Comparison of ENCODE assay signal across 1 cellular context in the genomic region with DNA sequence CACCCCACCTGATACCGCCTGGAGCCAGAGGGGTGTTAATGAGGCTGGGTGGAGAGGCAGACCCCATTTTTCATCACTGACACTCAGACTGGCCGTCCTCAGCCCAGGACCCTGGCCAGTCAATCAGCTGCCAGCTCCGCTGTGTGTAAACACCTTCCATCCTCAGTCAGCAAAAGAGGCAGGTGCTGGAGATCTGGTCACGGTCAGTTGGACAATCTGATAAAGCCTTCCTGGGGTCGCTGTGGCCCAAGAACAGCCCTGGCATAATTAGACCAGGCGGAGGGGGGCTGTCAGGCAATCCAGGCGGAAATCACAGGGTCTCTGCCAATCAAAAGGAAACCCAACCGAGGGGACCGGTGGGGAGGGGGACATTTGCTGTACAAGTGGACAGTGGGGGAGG.
TF ChIP-seq lines count a peak whose summit lies in the region.

No MANE protein-coding gene starts in this region.

TF ChIP-seq in WTC11, 78 proteins besides CTCF, POLR2A, EP300 and RAD21 (continued from another document):
- TF ChIP-seq, protein P1, sequence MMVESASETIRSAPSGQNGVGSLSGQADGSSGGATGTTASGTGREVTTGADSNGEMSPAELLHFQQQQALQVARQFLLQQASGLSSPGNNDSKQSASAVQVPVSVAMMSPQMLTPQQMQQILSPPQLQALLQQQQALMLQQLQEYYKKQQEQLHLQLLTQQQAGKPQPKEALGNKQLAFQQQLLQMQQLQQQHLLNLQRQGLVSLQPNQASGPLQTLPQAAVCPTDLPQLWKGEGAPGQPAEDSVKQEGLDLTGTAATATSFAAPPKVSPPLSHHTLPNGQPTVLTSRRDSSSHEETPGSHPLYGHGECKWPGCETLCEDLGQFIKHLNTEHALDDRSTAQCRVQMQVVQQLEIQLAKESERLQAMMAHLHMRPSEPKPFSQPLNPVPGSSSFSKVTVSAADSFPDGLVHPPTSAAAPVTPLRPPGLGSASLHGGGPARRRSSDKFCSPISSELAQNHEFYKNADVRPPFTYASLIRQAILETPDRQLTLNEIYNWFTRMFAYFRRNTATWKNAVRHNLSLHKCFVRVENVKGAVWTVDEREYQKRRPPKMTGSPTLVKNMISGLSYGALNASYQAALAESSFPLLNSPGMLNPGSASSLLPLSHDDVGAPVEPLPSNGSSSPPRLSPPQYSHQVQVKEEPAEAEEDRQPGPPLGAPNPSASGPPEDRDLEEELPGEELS (CRISPR knock-in tag; IDR thresholded peaks at IDR 0.05): no peak
- TF ChIP-seq TP53 (CRISPR knock-in tag; IDR thresholded peaks at IDR 0.05) (no peak), RELA (CRISPR knock-in tag; IDR thresholded peaks at IDR 0.05; ENCODE audit: borderline replicate concordance) (no peak), RORB (CRISPR knock-in tag; IDR thresholded peaks at IDR 0.05) (no peak), NFE2L1 (CRISPR knock-in tag; IDR thresholded peaks at IDR 0.05) (no peak), IRF2 (CRISPR knock-in tag; IDR thresholded peaks at IDR 0.05; ENCODE audit: borderline replicate concordance, low read depth) (no peak), GRHL2 (CRISPR knock-in tag; IDR thresholded peaks at IDR 0.05; ENCODE audit: insufficient replicate concordance, severe bottlenecking) (no peak), FOXK1 (CRISPR knock-in tag; IDR thresholded peaks at IDR 0.05) (no peak), ZNF317 (CRISPR knock-in tag; IDR thresholded peaks at IDR 0.05; ENCODE audit: borderline replicate concordance, low read depth) (no peak), E2F4 (CRISPR knock-in tag; IDR thresholded peaks at IDR 0.05; ENCODE audit: borderline replicate concordance, low read depth) (no peak), KAT7 (CRISPR knock-in tag; IDR thresholded peaks at IDR 0.05; ENCODE audit: borderline replicate concordance) (no peak)
- TF ChIP-seq, protein P2, sequence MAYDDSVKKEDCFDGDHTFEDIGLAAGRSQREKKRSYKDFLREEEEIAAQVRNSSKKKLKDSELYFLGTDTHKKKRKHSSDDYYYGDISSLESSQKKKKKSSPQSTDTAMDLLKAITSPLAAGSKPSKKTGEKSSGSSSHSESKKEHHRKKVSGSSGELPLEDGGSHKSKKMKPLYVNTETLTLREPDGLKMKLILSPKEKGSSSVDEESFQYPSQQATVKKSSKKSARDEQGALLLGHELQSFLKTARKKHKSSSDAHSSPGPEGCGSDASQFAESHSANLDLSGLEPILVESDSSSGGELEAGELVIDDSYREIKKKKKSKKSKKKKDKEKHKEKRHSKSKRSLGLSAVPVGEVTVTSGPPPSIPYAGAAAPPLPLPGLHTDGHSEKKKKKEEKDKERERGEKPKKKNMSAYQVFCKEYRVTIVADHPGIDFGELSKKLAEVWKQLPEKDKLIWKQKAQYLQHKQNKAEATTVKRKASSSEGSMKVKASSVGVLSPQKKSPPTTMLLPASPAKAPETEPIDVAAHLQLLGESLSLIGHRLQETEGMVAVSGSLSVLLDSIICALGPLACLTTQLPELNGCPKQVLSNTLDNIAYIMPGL (CRISPR knock-in tag; IDR thresholded peaks at IDR 0.05): no peak
TF ChIP-seq in WTC11: peak in this region for 0.
